ENCODE assay signal across 23 cellular contexts in genomic region chr2:3361518-3362438, GRCh38. TPM values are rescaled to one million over a fixed set of nuclear protein-coding genes. Genes with fewer than 3 reads are reported as not detected.
DNase-seq lines count a peak whose midpoint lies in the region; ATAC-seq and TF ChIP-seq lines count a peak whose summit lies in the region.
"Had no signal": no experiment of that assay in that cellular context is flagged by ENCODE, and none has a peak within 500 bp of the region (broad histone marks: within the 10 kb centered on the region; RNA-seq: fewer than 3 reads in every experiment).

No MANE protein-coding gene starts in this region.

- H3K4me3 Mint-ChIP-seq in CD4-positive, CD25-positive, alpha-beta regulatory T cell = no peak overlapping the region
- H3K4me3 Mint-ChIP-seq in GM23338 (no peak overlapping the region), osteocyte (ENCODE audit: unreplicated experiment) (no peak overlapping the region)
- H3K4me3 Mint-ChIP-seq: activated CD8-positive, alpha-beta T cell treated with anti-CD3 and anti-CD28 coated beads for 36 hours; activated naive CD4-positive, alpha-beta T cell treated with anti-CD3 and anti-CD28 coated beads, Interleukin-2, amount 50 U/mL, for 24 hours; activated T-helper 17 cell treated with anti-CD3 and anti-CD28 coated beads, Interleukin-2, amount 50 U/mL, for 72 hours had no signal

- peaks cover 10% of the 10 kb centered on the region for H4K20me1 ChIP-seq in GM23338 (replicated peaks; ENCODE audit: insufficient read depth)

- peaks cover 17% of the 10 kb centered on the region for H3K36me3 Mint-ChIP-seq in CD4-positive, CD25-positive, alpha-beta regulatory T cell
- H3K36me3 Mint-ChIP-seq in GM23338 (ENCODE audit: low read depth) (no peaks in the 10 kb centered on the region; the same call in 2 of the 3 replicates), osteocyte (ENCODE audit: unreplicated experiment) (no peaks in the 10 kb centered on the region)

- no peak overlapping the region for H2AFZ ChIP-seq in GM23338
- H2AFZ ChIP-seq: PC-9 had no signal

- H3K9me2 ChIP-seq in GM23338 (ENCODE audit: insufficient read depth) = no peaks in the 10 kb centered on the region; the same call in 1 of the 2 replicates

- peaks cover 0 to 45% (median 37%) of the 10 kb centered on the region in 4 donors for H3K4me1 Mint-ChIP-seq in CD4-positive, CD25-positive, alpha-beta regulatory T cell
- peaks cover 27% of the 10 kb centered on the region for H3K4me1 Mint-ChIP-seq in GM23338
- H3K4me1 Mint-ChIP-seq in osteocyte (ENCODE audit: unreplicated experiment) = no peaks in the 10 kb centered on the region

- no peaks in the 10 kb centered on the region for H3K9me3 ChIP-seq in CD4-positive, CD25-positive, alpha-beta regulatory T cell (ENCODE audit: control insufficient read depth in 2 of 2, low read length in 2 of 2)
- H3K9me3 ChIP-seq in effector memory CD4-positive, alpha-beta T cell (ENCODE audit: control insufficient read depth, low read length) = no peaks in the 10 kb centered on the region
- H3K9me3 ChIP-seq: thyroid gland had no signal

- H3K27ac Mint-ChIP-seq in CD4-positive, CD25-positive, alpha-beta regulatory T cell = peak overlapping the region in 2 of 3 donors; percentile 66 to 68
- peak overlapping the region; percentile 32 for H3K27ac Mint-ChIP-seq in GM23338
- H3K27ac Mint-ChIP-seq in osteocyte (ENCODE audit: unreplicated experiment) = no peak overlapping the region
- H3K27ac Mint-ChIP-seq: activated CD8-positive, alpha-beta T cell treated with anti-CD3 and anti-CD28 coated beads for 36 hours; activated naive CD4-positive, alpha-beta T cell treated with anti-CD3 and anti-CD28 coated beads, Interleukin-2, amount 50 U/mL, for 24 hours; activated T-helper 17 cell treated with anti-CD3 and anti-CD28 coated beads, Interleukin-2, amount 50 U/mL, for 72 hours had no signal

- no peak for ATAC-seq in CD4-positive, CD25-positive, alpha-beta regulatory T cell (ENCODE audit: low read depth in 2 of 2)
- ATAC-seq in GM23338 (no peak), esophagus mucosa (peak; percentile 70)
- ATAC-seq: activated CD8-positive, alpha-beta T cell treated with anti-CD3 and anti-CD28 coated beads for 36 hours; activated T-helper 17 cell treated with anti-CD3 and anti-CD28 coated beads, Interleukin-2, amount 50 U/mL, for 72 hours; left colon had no signal

- no peaks in the 10 kb centered on the region for H3K36me3 ChIP-seq in CD4-positive, CD25-positive, alpha-beta regulatory T cell (ENCODE audit: control insufficient read depth, insufficient read depth, low read length)
- no peaks in the 10 kb centered on the region for H3K36me3 ChIP-seq in GM23338 (ENCODE audit: insufficient read depth)
- no peaks in the 10 kb centered on the region for H3K36me3 ChIP-seq in effector memory CD4-positive, alpha-beta T cell (ENCODE audit: control insufficient read depth, insufficient read depth, low read length)
- H3K36me3 ChIP-seq: thyroid gland had no signal

- no peaks in the 10 kb centered on the region for H3K27me3 ChIP-seq in CD4-positive, CD25-positive, alpha-beta regulatory T cell (ENCODE audit: control insufficient read depth, insufficient read depth, low read length)
- H3K27me3 ChIP-seq in GM23338 (ENCODE audit: insufficient read depth) = no peaks in the 10 kb centered on the region
- H3K27me3 ChIP-seq in effector memory CD4-positive, alpha-beta T cell (replicated peaks; ENCODE audit: control insufficient read depth, insufficient read depth, low read length, poor library complexity, severe bottlenecking) = no peaks in the 10 kb centered on the region
- H3K27me3 ChIP-seq: thyroid gland had no signal

- DNase-seq in CD4-positive, CD25-positive, alpha-beta regulatory T cell = no peak
- DNase-seq in GM23338 (ENCODE audit: low spot score) (no peak), osteocyte (ENCODE audit: extremely low spot score, unreplicated experiment) (peak; percentile 67), putamen (ENCODE audit: low spot score) (no peak), NCI-H1694 treated with DMSO at 0.1 percent for 48 hours (lab: John Stamatoyannopoulos, UW) (no peak)
- DNase-seq in effector memory CD4-positive, alpha-beta T cell = no peak
- DNase-seq: activated CD4-positive, CD25-positive, alpha-beta regulatory T cell treated with anti-CD3 and anti-CD28 coated beads, Interleukin-2, amount 50 U/mL, for 72 hours; activated CD8-positive, alpha-beta T cell treated with anti-CD3 and anti-CD28 coated beads for 36 hours; anterior cingulate cortex; KG1; left colon; NCI-H2081; NCI-H2227 treated with DMSO at 0.1 percent for 48 hours; NCI-H526 treated with DMSO at 0.1 percent for 48 hours; PC-9; right cardiac atrium; thyroid gland had no signal

- no peak overlapping the region for H3K4me3 ChIP-seq in CD4-positive, CD25-positive, alpha-beta regulatory T cell (ENCODE audit: low read depth, low read length)
- H3K4me3 ChIP-seq in GM23338 = no peak overlapping the region
- no peak overlapping the region for H3K4me3 ChIP-seq in effector memory CD4-positive, alpha-beta T cell (ENCODE audit: insufficient read depth, low read depth, low read length, poor library complexity, severe bottlenecking)
- H3K4me3 ChIP-seq: PC-9, SK-N-MC, smooth muscle cell, thyroid gland had no signal

- TF ChIP-seq CTCF in GM23338 (conservative IDR thresholded peaks at IDR 0.05; ENCODE audit: low read depth in 2 of 2) = no peak
- TF ChIP-seq CTCF in osteocyte (IDR thresholded peaks at IDR 0.05) = no peak

- H3K9me3 Mint-ChIP-seq in CD4-positive, CD25-positive, alpha-beta regulatory T cell = peaks cover 0 to 2% (median 0%) of the 10 kb centered on the region in 7 donors
- H3K9me3 Mint-ChIP-seq in GM23338 = no peaks in the 10 kb centered on the region
- no peaks in the 10 kb centered on the region for H3K9me3 Mint-ChIP-seq in osteocyte (ENCODE audit: unreplicated experiment)
- H3K9me3 Mint-ChIP-seq: activated CD8-positive, alpha-beta T cell treated with anti-CD3 and anti-CD28 coated beads for 36 hours; activated naive CD4-positive, alpha-beta T cell treated with anti-CD3 and anti-CD28 coated beads, Interleukin-2, amount 50 U/mL, for 24 hours; activated T-helper 17 cell treated with anti-CD3 and anti-CD28 coated beads, Interleukin-2, amount 50 U/mL, for 72 hours had no signal

- peaks cover 87% of the 10 kb centered on the region for H3K79me2 ChIP-seq in GM23338 (replicated peaks; ENCODE audit: insufficient read depth)

- H3F3A ChIP-seq in GM23338 (replicated peaks; ENCODE audit: low read depth) = no peaks in the 10 kb centered on the region

- no peaks in the 10 kb centered on the region for H3K27me3 Mint-ChIP-seq in CD4-positive, CD25-positive, alpha-beta regulatory T cell
- H3K27me3 Mint-ChIP-seq in GM23338 (ENCODE audit: insufficient read depth, low read depth, poor library complexity) (peaks cover 4% of the 10 kb centered on the region), osteocyte (ENCODE audit: unreplicated experiment) (no peaks in the 10 kb centered on the region)
- H3K27me3 Mint-ChIP-seq: activated CD8-positive, alpha-beta T cell treated with anti-CD3 and anti-CD28 coated beads for 36 hours; activated naive CD4-positive, alpha-beta T cell treated with anti-CD3 and anti-CD28 coated beads, Interleukin-2, amount 50 U/mL, for 24 hours; activated T-helper 17 cell treated with anti-CD3 and anti-CD28 coated beads, Interleukin-2, amount 50 U/mL, for 72 hours had no signal

- no peak overlapping the region for H3K27ac ChIP-seq in CD4-positive, CD25-positive, alpha-beta regulatory T cell (ENCODE audit: insufficient read depth, low read length, poor library complexity, severe bottlenecking)
- no peak overlapping the region for H3K27ac ChIP-seq in GM23338 (ENCODE audit: low read depth)
- H3K27ac ChIP-seq in effector memory CD4-positive, alpha-beta T cell (ENCODE audit: insufficient read depth, low read length, poor library complexity, severe bottlenecking) = no peak overlapping the region
- H3K27ac ChIP-seq: C4-2B, PC-9, SK-N-MC had no signal

- H3K4me1 ChIP-seq in CD4-positive, CD25-positive, alpha-beta regulatory T cell (ENCODE audit: control insufficient read depth, insufficient read depth, low read length, poor library complexity, severe bottlenecking) = no peaks in the 10 kb centered on the region
- peaks cover 6% of the 10 kb centered on the region; the same call in 1 of the 2 replicates for H3K4me1 ChIP-seq in GM23338 (ENCODE audit: insufficient read depth)
- no peaks in the 10 kb centered on the region for H3K4me1 ChIP-seq in effector memory CD4-positive, alpha-beta T cell (ENCODE audit: control insufficient read depth, insufficient read depth, low read length, poor library complexity, severe bottlenecking)

- H3K4me2 ChIP-seq in GM23338 = no peak overlapping the region
- H3K4me2 ChIP-seq: PC-9, smooth muscle cell had no signal

TF ChIP-seq in GM23338, 12 proteins besides CTCF, POLR2A, EP300 and RAD21 (continues in another document):
- no peak for TF ChIP-seq ZNF114 (CRISPR knock-in tag; IDR thresholded peaks at IDR 0.05)
- TF ChIP-seq JUNB (IDR thresholded peaks at IDR 0.05; ENCODE audit: unreplicated experiment) = no peak
- no peak for TF ChIP-seq EZH2phosphoT487 (IDR thresholded peaks at IDR 0.05; ENCODE audit: unreplicated experiment)
- no peak for TF ChIP-seq POLR2AphosphoS5 (IDR thresholded peaks at IDR 0.05; ENCODE audit: low read depth)
- no peak for TF ChIP-seq STAT1 (IDR thresholded peaks at IDR 0.05; ENCODE audit: unreplicated experiment)
- TF ChIP-seq ETS1 (IDR thresholded peaks at IDR 0.05) = no peak
- no peak for TF ChIP-seq EZH2 (IDR thresholded peaks at IDR 0.05; ENCODE audit: low read depth, unreplicated experiment)

RNA-seq across cellular contexts. Expression of gene EIPR1, which starts 15.8 kb away (rescaled TPM):
- total RNA-seq in CD4-positive, CD25-positive, alpha-beta regulatory T cell = 26.6 TPM
- 10 to 100 TPM; 31.1 to 44.8 (median 35.2) TPM for polyA plus RNA-seq in CD4-positive, CD25-positive, alpha-beta regulatory T cell
- total RNA-seq in GM23338 (2014; rRNA removed; shearing (Covaris generic)) = 40.5 and 46.3 TPM in 2 replicates
- polyA plus RNA-seq in GM23338 (2016; fragmentation: Nextera tagmentation; extraction: Ambion mirVana) = 17.0 and 17.4 TPM in 2 replicates
- total RNA-seq in esophagus mucosa (25.9 TPM), osteocyte (19.0 and 19.9 TPM in 2 replicates)

RNA-seq across cellular contexts. Expression of gene TRAPPC12, which starts 17.7 kb away (rescaled TPM):
- total RNA-seq in CD4-positive, CD25-positive, alpha-beta regulatory T cell = 97.3 TPM
- polyA plus RNA-seq in CD4-positive, CD25-positive, alpha-beta regulatory T cell = 10 to 100 TPM; 30.5 to 47.7 (median 33.0) TPM
- total RNA-seq in GM23338 (2014; rRNA removed; shearing (Covaris generic)) = 50.8 and 57.7 TPM in 2 replicates
- polyA plus RNA-seq in GM23338 (2016; fragmentation: Nextera tagmentation; extraction: Ambion mirVana) = 48.9 and 54.9 TPM in 2 replicates
- 61.7 TPM for total RNA-seq in esophagus mucosa
- total RNA-seq in osteocyte = 89.2 and 89.7 TPM in 2 replicates
